Comparison of ENCODE assay signal across 9 cellular contexts in the genomic region with DNA sequence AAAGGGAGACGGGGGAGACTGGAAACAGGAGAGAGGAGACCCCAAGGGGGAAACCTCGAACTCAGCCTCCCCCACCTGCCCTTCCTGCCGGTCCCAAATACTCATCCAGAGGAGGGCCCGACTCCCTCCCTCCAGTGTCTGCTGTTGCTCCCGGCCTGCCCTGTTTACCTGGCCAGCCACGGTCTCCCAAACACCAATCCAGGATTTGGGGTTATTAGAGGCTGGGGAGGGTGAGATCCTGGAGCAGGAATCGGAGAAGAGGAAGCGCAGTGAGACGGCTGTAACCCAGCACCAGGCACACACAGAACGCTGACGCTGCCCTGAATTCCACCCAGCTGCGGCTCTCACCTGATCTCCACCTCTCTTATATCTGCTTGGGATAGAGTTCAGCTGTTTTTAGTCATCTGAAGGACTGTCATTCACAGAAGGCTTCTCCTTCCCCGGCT.
A peak's percentile ranks its signal among the peaks of the same experiment; 100 is the strongest.
DNase-seq lines count a peak whose midpoint lies in the region; ATAC-seq, FAIRE-seq and TF ChIP-seq lines count a peak whose summit lies in the region.
"Had no signal": no experiment of that assay in that cellular context is flagged by ENCODE, and none has a peak within 500 bp of the region (broad histone marks: within the 10 kb centered on the region; RNA-seq: fewer than 3 reads in every experiment).

No MANE protein-coding gene starts in this region.

- intact Hi-C loops in CD4-positive, alpha-beta T cell (cut with DNase I, micrococcal nuclease) = loop anchor here (1.0 to 2.0 kb wide), 5 partner anchors 97 to 279 kb away; no protein-coding TSS in a partner anchor
- intact Hi-C loops in K562 (cut with micrococcal nuclease) = loop anchor here (1.0 to 10.0 kb wide), 2 partner anchors 97 to 275 kb away; a partner anchor contains a TSS
- intact Hi-C loops in naive thymus-derived CD4-positive, alpha-beta T cell (cut with micrococcal nuclease) = loop anchor here (1.0 to 5.0 kb wide), 6 partner anchors 97 to 279 kb away; no protein-coding TSS in a partner anchor

- no peaks in the 10 kb centered on the region for H3K79me2 ChIP-seq in Karpas-422 (ENCODE audit: low read length)
- no peaks in the 10 kb centered on the region for H3K79me2 ChIP-seq in K562 (ENCODE audit: control insufficient read depth, insufficient read depth, low read length)

- in situ Hi-C loops in K562 (cut with MboI) = loop anchor here (5.0 kb wide), 2 partner anchors 98 to 198 kb away; no protein-coding TSS in a partner anchor
- in situ Hi-C loops in HAP-1 (cut with MboI; ENCODE audit: low sequenced_read_pairs) = loop anchor here (5.0 kb wide), 3 partner anchors 98 to 278 kb away; a partner anchor contains a TSS

- no peak for TF ChIP-seq POLR2A in K562 (conservative IDR thresholded peaks at IDR 0.05)

- CTCF ChIA-PET in CD4-positive, alpha-beta T cell (lab: Charles Lee) = interaction anchor here (0.6 to 1.8 kb wide), 7 partner anchors 10 to 245 kb away, joined by 3 to 11 read pairs (median 5); no protein-coding TSS in a partner anchor
- CTCF ChIA-PET in K562 (lab: Yijun Ruan, JAX; ENCODE audit: low intra/inter-chr PET ratio) = interaction anchor here (0.6 to 2.0 kb wide), 5 partner anchors 97 to 198 kb away, joined by 3 to 13 read pairs (median 5); no protein-coding TSS in a partner anchor
- CTCF ChIA-PET in naive thymus-derived CD4-positive, alpha-beta T cell (lab: Charles Lee) = interaction anchor here (0.9 to 2.9 kb wide), 8 partner anchors 12 to 243 kb away, joined by 3 to 17 read pairs (median 4); no protein-coding TSS in a partner anchor

- 6% methylated on average over 9 of the region's 13 CpGs for WGBS in K562 (ENCODE audit: insufficient coverage, low coverage, missing lambda C conversion rate)

- H3K9me1 ChIP-seq in K562 (ENCODE audit: control insufficient read depth, insufficient read depth, low read length) = no peaks in the 10 kb centered on the region

- H3K36me3 ChIP-seq in Karpas-422 (ENCODE audit: insufficient read depth, low read length) (no peaks in the 10 kb centered on the region), K562 (ENCODE audit: control insufficient read depth, insufficient read depth, low read length) (no peaks in the 10 kb centered on the region), HAP-1 (replicated peaks) (no peaks in the 10 kb centered on the region)
- H3K36me3 ChIP-seq in naive thymus-derived CD4-positive, alpha-beta T cell (ENCODE audit: control insufficient read depth in 2 of 3, insufficient read depth in 3 of 3, low read length in 3 of 3) = no peaks in the 10 kb centered on the region

- H3K9me2 ChIP-seq in Karpas-422 (replicated peaks; ENCODE audit: insufficient read depth, low read length) = no peaks in the 10 kb centered on the region

- H4K20me1 ChIP-seq in Karpas-422 (ENCODE audit: insufficient read depth, low read depth, low read length) (no peaks in the 10 kb centered on the region), K562 (replicated peaks; ENCODE audit: control insufficient read depth, insufficient read depth, low read length) (no peaks in the 10 kb centered on the region; the same call in 1 of the 2 replicates)

- no peak for FAIRE-seq in K562 (lab: Jason Lieb, UNC)
- FAIRE-seq: RCC 7860 had no signal

- H3K4me1 Mint-ChIP-seq in CD4-positive, alpha-beta T cell (ENCODE audit: low read depth) = peaks cover 21% of the 10 kb centered on the region
- H3K4me1 Mint-ChIP-seq in naive thymus-derived CD4-positive, alpha-beta T cell = peaks cover 8 to 33% (median 22%) of the 10 kb centered on the region in 7 donors

- BruUV-seq in K562 (replicated peaks; lab: Mats Ljungman, UMichigan) = no TSS peak

- H3K4me3 Mint-ChIP-seq in CD4-positive, alpha-beta T cell = peak overlapping the region; percentile 82
- peak overlapping the region; percentile 77 to 89 (median 86) for H3K4me3 Mint-ChIP-seq in naive thymus-derived CD4-positive, alpha-beta T cell

- H3K4me3 ChIP-seq in Karpas-422 (ENCODE audit: low read length) (peak overlapping the region; percentile 60; the same call in 1 of the 2 replicates), K562 (no peak overlapping the region), HAP-1 (no peak overlapping the region)
- peak overlapping the region; percentile 58 for H3K4me3 ChIP-seq in naive thymus-derived CD4-positive, alpha-beta T cell (ENCODE audit: low read length)

- DNase-seq in CD4-positive, alpha-beta T cell = no peak
- peak; percentile 39 for DNase-seq in Karpas-422
- no peak for DNase-seq in K562 (ENCODE audit: extremely low read depth in 1 of 4, low spot score in 3 of 4)
- peak in 3 of 9 donors; percentile 13 to 21 (median 14) for DNase-seq in naive thymus-derived CD4-positive, alpha-beta T cell
- DNase-seq in stimulated activated CD4-positive, alpha-beta T cell treated with anti-CD3 and anti-CD28 coated beads, Interleukin-15, amount 100 ng/mL, for 24 hours = no peak
- DNase-seq in putamen (ENCODE audit: low spot score) = no peak
- DNase-seq in HAP-1 (ENCODE audit: low spot score in 2 of 2) = no peak
- DNase-seq in HuH-7 (ENCODE audit: low spot score) = no peak

- peak; percentile 45 for ATAC-seq in CD4-positive, alpha-beta T cell (ENCODE audit: poor library complexity)
- ATAC-seq in K562 = no peak
- peak; percentile 24 for ATAC-seq in naive thymus-derived CD4-positive, alpha-beta T cell

- no peaks in the 10 kb centered on the region for H3K9me3 ChIP-seq in CD4-positive, alpha-beta T cell (ENCODE audit: control insufficient read depth, low read length)
- H3K9me3 ChIP-seq in Karpas-422 (ENCODE audit: low read length) (no peaks in the 10 kb centered on the region), K562 (replicated peaks; ENCODE audit: control insufficient read depth, insufficient read depth, low read depth, low read length) (no peaks in the 10 kb centered on the region), HAP-1 (no peaks in the 10 kb centered on the region)
- H3K9me3 ChIP-seq in naive thymus-derived CD4-positive, alpha-beta T cell (ENCODE audit: control insufficient read depth in 2 of 3, low read length in 3 of 3) = no peaks in the 10 kb centered on the region

- no peak for TF ChIP-seq RAD21 in K562 (CRISPR knock-in tag; conservative IDR thresholded peaks at IDR 0.05 in 1 of 2, IDR thresholded peaks at IDR 0.05 in 1 of 2)

- TF ChIP-seq EP300 in K562 (IDR thresholded peaks at IDR 0.05; ENCODE audit: low read length) = no peak

- H3K4me2 ChIP-seq in Karpas-422 (ENCODE audit: low read depth, low read length, poor library complexity, severe bottlenecking) (peak overlapping the region; percentile 69), K562 (ENCODE audit: insufficient read depth, low read length) (peak overlapping the region; percentile 49)

- peak overlapping the region; percentile 7 for H3K27ac Mint-ChIP-seq in CD4-positive, alpha-beta T cell
- peak overlapping the region; percentile 2 to 93 (median 66) for H3K27ac Mint-ChIP-seq in naive thymus-derived CD4-positive, alpha-beta T cell

- no peaks in the 10 kb centered on the region for H3K27me3 ChIP-seq in CD4-positive, alpha-beta T cell (ENCODE audit: control insufficient read depth, insufficient read depth, low read length)
- H3K27me3 ChIP-seq in Karpas-422 (ENCODE audit: low read length) (no peaks in the 10 kb centered on the region), K562 (ENCODE audit: control insufficient read depth in 2 of 2, insufficient read depth in 2 of 2, low read length in 2 of 2) (no peaks in the 10 kb centered on the region), HAP-1 (ENCODE audit: low read depth) (no peaks in the 10 kb centered on the region)
- no peaks in the 10 kb centered on the region for H3K27me3 ChIP-seq in naive thymus-derived CD4-positive, alpha-beta T cell (ENCODE audit: control insufficient read depth in 2 of 2, insufficient read depth in 2 of 2, low read length in 2 of 2)

- no peaks in the 10 kb centered on the region for H3K36me3 Mint-ChIP-seq in CD4-positive, alpha-beta T cell (ENCODE audit: low read depth)
- no peaks in the 10 kb centered on the region for H3K36me3 Mint-ChIP-seq in naive thymus-derived CD4-positive, alpha-beta T cell

- TF ChIP-seq CTCF in CD4-positive, alpha-beta T cell (IDR thresholded peaks at IDR 0.05) = no peak
- no peak for TF ChIP-seq CTCF in K562 (IDR thresholded peaks at IDR 0.05 in 2 of 3, conservative IDR thresholded peaks at IDR 0.05 in 1 of 3; ENCODE audit: insufficient read depth in 2 of 3, low read depth in 1 of 3, low read length in 3 of 3)

- no peak overlapping the region for H3K27ac ChIP-seq in CD4-positive, alpha-beta T cell (ENCODE audit: low read depth, low read length)
- no peak overlapping the region for H3K27ac ChIP-seq in Karpas-422 (ENCODE audit: low read length)
- H3K27ac ChIP-seq in K562 (ENCODE audit: extremely low read depth, low read depth, low read length) = no peak overlapping the region
- H3K27ac ChIP-seq in naive thymus-derived CD4-positive, alpha-beta T cell (ENCODE audit: low read depth, low read length) = peak overlapping the region; percentile 64

- H3K9me3 Mint-ChIP-seq in CD4-positive, alpha-beta T cell = no peaks in the 10 kb centered on the region
- peaks cover 0 to 3% (median 0%) of the 10 kb centered on the region in 11 donors for H3K9me3 Mint-ChIP-seq in naive thymus-derived CD4-positive, alpha-beta T cell

- POLR2A ChIA-PET in CD4-positive, alpha-beta T cell (lab: Charles Lee) = interaction anchor here (1.0 kb wide), 1 partner anchor 43 kb away, joined by 3 read pairs; no protein-coding TSS in a partner anchor
- POLR2A ChIA-PET in K562 (lab: Yijun Ruan, JAX) = interaction anchor here (0.7 to 0.8 kb wide), 4 partner anchors 38 to 567 kb away, joined by 3 to 4 read pairs (median 4); a partner anchor contains a TSS
- POLR2A ChIA-PET in naive thymus-derived CD4-positive, alpha-beta T cell (lab: Charles Lee) = interaction anchor here (0.6 kb wide), 1 partner anchor 19 kb away, joined by 3 read pairs; no protein-coding TSS in a partner anchor

- H3K27me3 Mint-ChIP-seq in CD4-positive, alpha-beta T cell = no peaks in the 10 kb centered on the region
- H3K27me3 Mint-ChIP-seq in naive thymus-derived CD4-positive, alpha-beta T cell = peaks cover 0 to 2% (median 0%) of the 10 kb centered on the region in 5 donors

- peaks cover 12% of the 10 kb centered on the region for H3K4me1 ChIP-seq in Karpas-422 (ENCODE audit: low read length)
- H3K4me1 ChIP-seq in K562 (replicated peaks in 1 of 2; ENCODE audit: control insufficient read depth in 2 of 2, insufficient read depth in 2 of 2, low read length in 2 of 2) = peaks cover 6 to 9% of the 10 kb centered on the region in 2 experiments; a peak in 4 of 5 replicates
- peaks cover 5% of the 10 kb centered on the region in 2 donors for H3K4me1 ChIP-seq in naive thymus-derived CD4-positive, alpha-beta T cell (ENCODE audit: control insufficient read depth in 2 of 2, insufficient read depth in 2 of 2, low read length in 2 of 2)
- no peaks in the 10 kb centered on the region for H3K4me1 ChIP-seq in HAP-1

- H2AFZ ChIP-seq in Karpas-422 (ENCODE audit: low read length) (peak overlapping the region; percentile 93), K562 (ENCODE audit: low read depth, low read length) (peak overlapping the region; percentile 83)

- H3K9ac ChIP-seq in Karpas-422 (ENCODE audit: low read length) = peak overlapping the region; percentile 67
- H3K9ac ChIP-seq in K562 (ENCODE audit: insufficient read depth in 1 of 2, low read depth in 2 of 2, low read length in 2 of 2) = peak overlapping the region in 1 of 2 experiments; percentile 68; a peak in 2 of 4 replicates

TF ChIP-seq in K562, 482 proteins besides CTCF, POLR2A, EP300 and RAD21 (continues in another document):
- no peak for TF ChIP-seq SIX5 (IDR thresholded peaks at IDR 0.05; ENCODE audit: borderline replicate concordance in 1 of 2, insufficient read depth in 1 of 2, low read depth in 1 of 2, low read length in 2 of 2)

Comparison
In these comparisons a context has a peak if more than half of its experiments do, and no peak if none do; other contexts are left out.
1. H3K4me3 ChIP-seq: peak in Karpas-422 (single experiment) and naive thymus-derived CD4-positive, alpha-beta T cell (single experiment); none in K562 (single experiment) and HAP-1 (single experiment).